20 cellular contexts compared by ENCODE assay signal in genomic region chr11:20033806-20034205, GRCh38.
DNase-seq lines count a peak whose midpoint lies in the region; ATAC-seq, FAIRE-seq and TF ChIP-seq lines count a peak whose summit lies in the region.
"Had no signal": no experiment of that assay in that cellular context is flagged by ENCODE, and none has a peak within 500 bp of the region (broad histone marks: within the 10 kb centered on the region; RNA-seq: fewer than 3 reads in every experiment).

No MANE protein-coding gene starts in this region.

- H3K9ac ChIP-seq in liver (ENCODE audit: low read depth in 1 of 2, low read length in 2 of 2) = no peak overlapping the region
- H3K9ac ChIP-seq in HepG2 (ENCODE audit: insufficient read depth, low read depth, low read length) = no peak overlapping the region
- H3K9ac ChIP-seq: GM23248, KMS-11 had no signal

- no peak for FAIRE-seq in HepG2 (lab: Jason Lieb, UNC)

- H3K4me2 ChIP-seq in HepG2 (ENCODE audit: low read depth, low read length) (no peak overlapping the region), PC-9 (no peak overlapping the region)
- H3K4me2 ChIP-seq: KMS-11 had no signal

- H3F3A ChIP-seq in PC-9 (ENCODE audit: insufficient read depth, low read depth) = peaks cover 44% of the 10 kb centered on the region

- TF ChIP-seq RAD21 in liver (IDR thresholded peaks at IDR 0.05) = no peak
- no peak for TF ChIP-seq RAD21 in HepG2 (CRISPR knock-in tag; IDR thresholded peaks at IDR 0.05)

- BruUV-seq in HepG2 (replicated peaks; lab: Mats Ljungman, UMichigan) (no TSS peak), PC-9 (replicated peaks; lab: Mats Ljungman, UMichigan) (no TSS peak)

- H3K9me3 ChIP-seq in liver (ENCODE audit: control insufficient read depth in 4 of 4, low read length in 3 of 4) = no peaks in the 10 kb centered on the region
- H3K9me3 ChIP-seq in HepG2 (ENCODE audit: low read length) = no peaks in the 10 kb centered on the region
- H3K9me3 ChIP-seq in WERI-Rb-1 (ENCODE audit: severe bottlenecking) = no peaks in the 10 kb centered on the region
- H3K9me3 ChIP-seq in right lobe of liver = no peaks in the 10 kb centered on the region
- H3K9me3 ChIP-seq in mucosa of descending colon = no peaks in the 10 kb centered on the region
- no peaks in the 10 kb centered on the region for H3K9me3 ChIP-seq in PC-9 (ENCODE audit: insufficient read depth, low read depth)

- CTCF ChIA-PET in HepG2 (lab: Yijun Ruan, JAX; ENCODE audit: low intra/inter-chr PET ratio, low total read pairs) (no interaction called here), PC-9 (lab: Charles Lee) (no interaction called here)

- no peak for DNase-seq in HepG2 (ENCODE audit: low spot score)
- DNase-seq in WERI-Rb-1 = no peak
- no peak for DNase-seq in right lobe of liver
- no peak for DNase-seq in mucosa of descending colon
- DNase-seq in PC-9 = no peak
- DNase-seq in AG20443 (ENCODE audit: low spot score) = no peak
- no peak for DNase-seq in activated naive CD4-positive, alpha-beta T cell treated with Interleukin-2 at 50 U/mL for 16 hours
- DNase-seq: Calu3; CD4-positive, CD25-positive, alpha-beta regulatory T cell; DMS79 treated with DMSO at 0.1 percent for 48 hours; GM23248; NCI-H1048; NCI-H1436 treated with DMSO at 0.1 percent for 48 hours; NCI-H2029 treated with DMSO at 0.1 percent for 48 hours; NCI-H2171 treated with DMSO at 0.1 percent for 48 hours; NCI-H446 treated with DMSO at 0.1 percent for 48 hours; PC-3; SHP77 treated with DMSO at 0.1 percent for 48 hours had no signal

- H3K36me3 ChIP-seq in liver (ENCODE audit: control insufficient read depth in 4 of 4, insufficient read depth in 3 of 4, low read depth in 1 of 4, low read length in 3 of 4) (no peaks in the 10 kb centered on the region), HepG2 (replicated peaks in 1 of 2; ENCODE audit: control insufficient read depth in 1 of 2, insufficient read depth in 2 of 2, low read length in 2 of 2) (peaks cover 6 to 23% of the 10 kb centered on the region in 2 experiments), WERI-Rb-1 (peaks cover 33% of the 10 kb centered on the region), right lobe of liver (no peaks in the 10 kb centered on the region), mucosa of descending colon (ENCODE audit: low read depth) (no peaks in the 10 kb centered on the region), PC-9 (ENCODE audit: low read depth) (no peaks in the 10 kb centered on the region)

- TF ChIP-seq POLR2A in HepG2 (IDR thresholded peaks at IDR 0.05; ENCODE audit: insufficient read depth in 1 of 2, low read depth in 2 of 2, low read length in 2 of 2) (no peak), right lobe of liver (IDR thresholded peaks at IDR 0.05) (no peak)

- POLR2A ChIA-PET in HepG2 (lab: Yijun Ruan, JAX) = interaction anchor here (4.3 kb wide), 1 partner anchor 11 kb away, joined by 65 read pairs; no protein-coding TSS in a partner anchor
- POLR2A ChIA-PET in PC-9 (lab: Charles Lee; ENCODE audit: unreplicated experiment) = no interaction called here

- intact Hi-C loops in HepG2 (cut with micrococcal nuclease; ENCODE audit: unreplicated experiment) (no loop called here), right lobe of liver (cut with DNase I) (no loop called here), mucosa of descending colon (cut with DNase I, micrococcal nuclease) (no loop called here), PC-9 (cut with micrococcal nuclease; ENCODE audit: unreplicated experiment) (loop anchor here (5.0 to 10.0 kb wide), 2 partner anchors 78 to 331 kb away; partner anchors contain the start of gene HTATIP2)

- 87% methylated on average over 5 of the region's 5 CpGs for WGBS in liver
- WGBS in HepG2 (ENCODE audit: low lambda C conversion rate) = 97% methylated on average over 3 of the region's 5 CpGs
- 59% methylated on average over 5 of the region's 5 CpGs for WGBS in right lobe of liver (ENCODE audit: insufficient coverage, low coverage, low lambda C conversion rate, missing lambda C conversion rate)

- H3K4me3 ChIP-seq in liver (ENCODE audit: low read depth in 1 of 3, low read length in 3 of 3) (no peak overlapping the region), HepG2 (replicated peaks in 1 of 3; ENCODE audit: insufficient read depth in 1 of 3, low read depth in 2 of 3, low read length in 3 of 3) (no peak overlapping the region), WERI-Rb-1 (ENCODE audit: low read depth, low read length) (no peak overlapping the region), right lobe of liver (no peak overlapping the region), mucosa of descending colon (no peak overlapping the region), PC-9 (no peak overlapping the region)
- H3K4me3 ChIP-seq: GM23248 had no signal

- peaks cover 6 to 46% (median 11%) of the 10 kb centered on the region in 4 donors for H3K4me1 ChIP-seq in liver (ENCODE audit: control insufficient read depth in 4 of 4, insufficient read depth in 4 of 4, low read length in 3 of 4)
- peaks cover 94% of the 10 kb centered on the region for H3K4me1 ChIP-seq in HepG2 (ENCODE audit: insufficient read depth, low read length)
- H3K4me1 ChIP-seq in right lobe of liver = peaks cover 0 to 42% (median 19%) of the 10 kb centered on the region in 4 donors
- no peaks in the 10 kb centered on the region for H3K4me1 ChIP-seq in mucosa of descending colon (ENCODE audit: low read depth)
- peaks cover 60% of the 10 kb centered on the region for H3K4me1 ChIP-seq in PC-9 (replicated peaks; ENCODE audit: insufficient read depth)

- TF ChIP-seq CTCF in liver (IDR thresholded peaks at IDR 0.05; ENCODE audit: low read depth, low read length, missing input control) (no peak), HepG2 (CRISPR knock-in tag; IDR thresholded peaks at IDR 0.05) (no peak), WERI-Rb-1 (IDR thresholded peaks at IDR 0.05; ENCODE audit: low read depth, low read length) (no peak), right lobe of liver (IDR thresholded peaks at IDR 0.05) (no peak), mucosa of descending colon (IDR thresholded peaks at IDR 0.05) (no peak), PC-9 (conservative IDR thresholded peaks at IDR 0.05) (no peak)

- H4K20me1 ChIP-seq in HepG2 (ENCODE audit: insufficient read depth, low read length) = no peaks in the 10 kb centered on the region
- H4K20me1 ChIP-seq in PC-9 (ENCODE audit: insufficient read depth) = no peaks in the 10 kb centered on the region

- peak overlapping the region; percentile 28 to 56 for H3K27ac ChIP-seq in liver (ENCODE audit: low read depth in 1 of 2, low read length in 2 of 2)
- no peak overlapping the region for H3K27ac ChIP-seq in HepG2 (ENCODE audit: extremely low read length, insufficient read depth, low read length)
- H3K27ac ChIP-seq in WERI-Rb-1 = peak overlapping the region; percentile 26; the same call in 1 of the 2 replicates
- H3K27ac ChIP-seq in right lobe of liver = peak overlapping the region in 2 of 3 donors; percentile 97 to 99
- H3K27ac ChIP-seq in PC-9 = no peak overlapping the region
- H3K27ac ChIP-seq: GM23248, KMS-11 had no signal

- TF ChIP-seq EP300 in HepG2 (IDR thresholded peaks at IDR 0.05; ENCODE audit: low read depth in 2 of 2, low read length in 2 of 2) (no peak), HepG2 (CRISPR knock-in tag; IDR thresholded peaks at IDR 0.05; ENCODE audit: borderline replicate concordance) (no peak)

- H3K79me2 ChIP-seq in HepG2 (ENCODE audit: insufficient read depth, low read length) (peaks cover 69% of the 10 kb centered on the region), PC-9 (ENCODE audit: low read depth) (peaks cover 9% of the 10 kb centered on the region; the same call in 1 of the 2 replicates)

- in situ Hi-C loops in HepG2 (cut with HindIII; ENCODE audit: extremely low pct_ligation_motif_present, low pct_unique_long_range_greater_than_20kb) = no loop called here

- H3K9me2 ChIP-seq in PC-9 (ENCODE audit: insufficient read depth) = no peaks in the 10 kb centered on the region

- H3K27me3 ChIP-seq in liver (ENCODE audit: control insufficient read depth in 4 of 4, insufficient read depth in 4 of 4, low read length in 3 of 4) = no peaks in the 10 kb centered on the region
- H3K27me3 ChIP-seq in HepG2 (ENCODE audit: control insufficient read depth in 1 of 2, insufficient read depth in 2 of 2, low read length in 2 of 2) = no peaks in the 10 kb centered on the region
- H3K27me3 ChIP-seq in WERI-Rb-1 (ENCODE audit: insufficient read depth, low read depth, severe bottlenecking) = no peaks in the 10 kb centered on the region
- H3K27me3 ChIP-seq in right lobe of liver = no peaks in the 10 kb centered on the region
- H3K27me3 ChIP-seq in PC-9 (ENCODE audit: insufficient read depth, low read depth) = no peaks in the 10 kb centered on the region

- ATAC-seq in HepG2 = no peak
- no peak for ATAC-seq in right lobe of liver
- ATAC-seq in mucosa of descending colon = no peak
- ATAC-seq: PC-3 had no signal

- H2AFZ ChIP-seq in HepG2 (ENCODE audit: low read length) = no peak overlapping the region
- H2AFZ ChIP-seq in PC-9 = no peak overlapping the region
- H2AFZ ChIP-seq: GM23248 had no signal

TF ChIP-seq in liver, 16 proteins besides CTCF, POLR2A, EP300 and RAD21 (continues in another document):
- TF ChIP-seq YY1 (IDR thresholded peaks at IDR 0.05) (no peak), GABPA (IDR thresholded peaks at IDR 0.05 in 1 of 2, conservative IDR thresholded peaks at IDR 0.05 in 1 of 2) (no peak)

TF ChIP-seq in HepG2, 621 proteins besides CTCF, POLR2A, EP300 and RAD21 (continues in another document):
- TF ChIP-seq FOSL2 (CRISPR knock-in tag; IDR thresholded peaks at IDR 0.05) (no peak), ZFYVE20 (CRISPR knock-in tag; IDR thresholded peaks at IDR 0.05; ENCODE audit: borderline replicate concordance, low read depth) (no peak), ZNF782 (CRISPR knock-in tag; IDR thresholded peaks at IDR 0.05; ENCODE audit: borderline replicate concordance) (no peak), SOX6 (IDR thresholded peaks at IDR 0.05) (no peak), SOX6 (CRISPR knock-in tag; IDR thresholded peaks at IDR 0.05) (no peak), BCL6 (CRISPR knock-in tag; IDR thresholded peaks at IDR 0.05) (no peak), AGO1 (IDR thresholded peaks at IDR 0.05; ENCODE audit: low read depth, low read length, poor library complexity, severe bottlenecking) (no peak), KDM2A (CRISPR knock-in tag; IDR thresholded peaks at IDR 0.05; ENCODE audit: borderline replicate concordance, low read depth) (no peak), KDM3A (CRISPR knock-in tag; IDR thresholded peaks at IDR 0.05; ENCODE audit: low read depth) (no peak), ZNF17 (CRISPR knock-in tag; IDR thresholded peaks at IDR 0.05) (no peak), ELF3 (CRISPR knock-in tag; IDR thresholded peaks at IDR 0.05) (no peak)

Comparison
In these comparisons a context has a peak if more than half of its experiments do, and no peak if none do; other contexts are left out.
1. H3K27ac ChIP-seq: peak in liver (2 of 2), WERI-Rb-1 (single experiment) and right lobe of liver (2 of 3); none in HepG2 (single experiment) and PC-9 (single experiment).